In the genomic region with DNA sequence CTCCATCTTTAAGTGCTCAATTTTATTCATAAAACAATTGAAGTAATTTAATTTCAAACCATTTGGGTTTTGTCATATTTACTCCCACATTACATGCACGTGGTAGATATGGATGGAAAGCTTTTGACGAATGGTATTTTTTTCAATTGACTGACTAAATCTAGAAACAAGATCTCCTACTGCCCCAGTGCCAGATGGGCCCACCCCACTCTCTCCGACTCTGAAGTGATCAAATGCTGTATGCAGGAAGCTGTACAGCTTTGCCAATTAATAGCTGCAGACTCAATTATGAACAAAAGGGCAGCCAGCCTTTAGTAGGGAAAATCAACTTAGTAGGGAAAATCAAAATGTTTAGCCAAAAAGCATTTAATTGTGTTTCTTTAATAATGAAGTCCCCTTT, we compare ENCODE assay signal across 16 cellular contexts. TPM values are rescaled to one million over a fixed set of nuclear protein-coding genes. Genes with fewer than 3 reads are reported as not detected.
DNase-seq lines count a peak whose midpoint lies in the region; TF ChIP-seq lines count a peak whose summit lies in the region.
"Had no signal": no experiment of that assay in that cellular context is flagged by ENCODE, and none has a peak within 500 bp of the region (broad histone marks: within the 10 kb centered on the region; RNA-seq: fewer than 3 reads in every experiment).

No MANE protein-coding gene starts in this region.

- peaks cover 5% of the 10 kb centered on the region for H3K9me3 Mint-ChIP-seq in glutamatergic neuron (ENCODE audit: unreplicated experiment)

- peaks cover 3% of the 10 kb centered on the region for H3K27me3 Mint-ChIP-seq in glutamatergic neuron (ENCODE audit: unreplicated experiment)
- H3K27me3 Mint-ChIP-seq: CD4-positive, alpha-beta T cell had no signal

- DNase-seq in Ammon's horn (ENCODE audit: low spot score) = peak; percentile 62
- peak; percentile 52 for DNase-seq in NCI-H2171 (lab: John Stamatoyannopoulos, UW)
- peak; percentile 47 for DNase-seq in NCI-H69 (lab: John Stamatoyannopoulos, UW)
- peak; percentile 53 for DNase-seq in glutamatergic neuron
- DNase-seq in esophagus muscularis mucosa (ENCODE audit: extremely low spot score) = no peak
- no peak for DNase-seq in T-helper 9 cell
- DNase-seq: Caco-2; CD4-positive, alpha-beta T cell; DMS79 treated with DMSO at 0.1 percent for 48 hours; GF-D8; GOT3; H7; HFFc6; IMR-90 had no signal

- 67% methylated on average over 3 of the region's 3 CpGs for WGBS in esophagus muscularis mucosa

- H3K36me3 Mint-ChIP-seq in glutamatergic neuron (ENCODE audit: unreplicated experiment) = no peaks in the 10 kb centered on the region

- peak overlapping the region; percentile 94 for H3K27ac Mint-ChIP-seq in glutamatergic neuron (ENCODE audit: unreplicated experiment)
- H3K27ac Mint-ChIP-seq: CD4-positive, alpha-beta T cell; HFFc6 had no signal

- H3K4me3 ChIP-seq in esophagus muscularis mucosa = no peak overlapping the region

- peak overlapping the region; percentile 4 for H3K4me3 Mint-ChIP-seq in glutamatergic neuron (ENCODE audit: unreplicated experiment)
- H3K4me3 Mint-ChIP-seq: CD4-positive, alpha-beta T cell; HFFc6 had no signal

- H3K27me3 ChIP-seq in esophagus muscularis mucosa = no peaks in the 10 kb centered on the region

- H3K27ac ChIP-seq in esophagus muscularis mucosa (replicated peaks in 1 of 4) = no peak overlapping the region
- H3K27ac ChIP-seq: C4-2B had no signal

- no peak for TF ChIP-seq EP300 in esophagus muscularis mucosa (IDR thresholded peaks at IDR 0.05)

- H3K36me3 ChIP-seq in esophagus muscularis mucosa = no peaks in the 10 kb centered on the region

- TF ChIP-seq POLR2A in esophagus muscularis mucosa (IDR thresholded peaks at IDR 0.05; ENCODE audit: low read depth) = no peak

- TF ChIP-seq CTCF in glutamatergic neuron (IDR thresholded peaks at IDR 0.05; ENCODE audit: partially characterized antibody, unreplicated experiment) (no peak), esophagus muscularis mucosa (IDR thresholded peaks at IDR 0.05) (no peak)

- intact Hi-C loops in esophagus muscularis mucosa (cut with DNase I) = no loop called here

- peaks cover 17% of the 10 kb centered on the region for H3K4me1 Mint-ChIP-seq in glutamatergic neuron (ENCODE audit: low read depth, unreplicated experiment)

- no peaks in the 10 kb centered on the region for H3K4me1 ChIP-seq in esophagus muscularis mucosa
- H3K4me1 ChIP-seq: Caco-2 had no signal

- H3K9me3 ChIP-seq in esophagus muscularis mucosa = no peaks in the 10 kb centered on the region
- H3K9me3 ChIP-seq: Caco-2 had no signal

RNA-seq across cellular contexts. Expression of a gene that starts 46.2 kb away (rescaled TPM):
- total RNA-seq in glutamatergic neuron (ENCODE audit: unreplicated experiment) = not detected
- total RNA-seq in esophagus muscularis mucosa = 1 to 10 TPM in 3 of 4 donors, not detected in 1; 1.3 to 3.5 (median 1.8) TPM
- total RNA-seq: A172, Caco-2, HFFc6, IMR-90 had no signal

RNA-seq across cellular contexts. Expression of a gene that starts 46.4 kb away (rescaled TPM):
- 7.0 TPM for total RNA-seq in glutamatergic neuron (ENCODE audit: unreplicated experiment)
- total RNA-seq in esophagus muscularis mucosa = 10 to 100 TPM in 3 of 4 donors, 1 to 10 TPM in 1; 9.6 to 14.5 (median 10.8) TPM

Comparison
In these comparisons a context has a peak if more than half of its experiments do, and no peak if none do; other contexts are left out.
1. DNase-seq: peak in Ammon's horn (single experiment), NCI-H2171 (single experiment), NCI-H69 (single experiment) and glutamatergic neuron (single experiment); none in esophagus muscularis mucosa (single experiment) and T-helper 9 cell (single experiment).